ENCODE assay signal across 16 cellular contexts in the genomic region with DNA sequence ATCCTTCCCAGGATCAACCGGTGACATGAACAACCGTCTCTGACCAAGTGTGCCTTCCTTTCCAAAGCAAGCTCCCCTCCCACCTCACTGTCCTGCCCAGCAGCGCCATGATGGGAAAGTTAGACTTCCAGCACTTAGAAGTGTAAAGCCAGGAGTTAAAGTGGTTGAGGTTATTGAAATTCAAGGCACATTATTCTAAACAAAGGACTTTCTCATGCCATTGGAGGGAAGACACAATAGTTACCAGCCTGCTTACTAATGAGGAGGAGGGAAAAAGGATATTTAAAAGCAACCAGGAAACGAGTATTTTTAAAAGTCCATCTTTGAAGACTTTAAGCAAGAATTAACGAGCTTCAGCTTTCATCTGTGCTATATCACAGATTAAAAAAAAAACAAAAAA.
"Had no signal": no experiment of that assay in that cellular context is flagged by ENCODE, and none has a peak within 500 bp of the region (broad histone marks: within the 10 kb centered on the region; RNA-seq: fewer than 3 reads in every experiment).

No MANE protein-coding gene starts in this region.

- DNase-seq: activated B cell treated with CpG ODN at 0.5 μM for 24 hours; activated CD4-positive, alpha-beta T cell treated with anti-CD3 and anti-CD28 coated beads, Interleukin-2, amount 50 U/mL, for 1 hour; activated naive CD4-positive, alpha-beta T cell treated with anti-CD3 and anti-CD28 coated beads, Interleukin-2, amount 50 U/mL, for 16 hours; adrenal gland; brain microvascular endothelial cell; foreskin melanocyte; kidney; left ventricle myocardium superior; SK-N-SH; stimulated activated CD4-positive, alpha-beta T cell treated with anti-CD3 and anti-CD28 coated beads, Interleukin-2, amount 100 ng/mL, for 48 hours; stimulated activated naive CD4-positive, alpha-beta T cell treated with Interleukin-2 at 50 U/mL for 16 hours; T-helper 1 cell had no signal

- H3K36me3 ChIP-seq: adrenal gland, prostate gland, thoracic aorta had no signal

- H3K4me3 Mint-ChIP-seq: activated B cell treated with CpG ODN at 0.5 μM for 24 hours had no signal

- H3K9me3 ChIP-seq: adrenal gland, prostate gland, SK-N-SH, thoracic aorta had no signal

- H3K27ac Mint-ChIP-seq: activated B cell treated with CpG ODN at 0.5 μM for 24 hours; activated T-helper 2 cell treated with anti-CD3 and anti-CD28 coated beads, Interferon-gamma antibody, Interleukin-2, Interleukin-4, amounts not matched to agents 10 μg/mL and 5 μg/mL and 100 μg/mL, durations not matched to agents 14 hours and 24 hours and 36 hours had no signal

- H3K9me3 Mint-ChIP-seq: activated B cell treated with CpG ODN at 0.5 μM for 24 hours; activated T-helper 2 cell treated with anti-CD3 and anti-CD28 coated beads, Interferon-gamma antibody, Interleukin-2, Interleukin-4, amounts not matched to agents 10 μg/mL and 5 μg/mL and 100 μg/mL, durations not matched to agents 14 hours and 24 hours and 36 hours had no signal

- H3K4me1 ChIP-seq: adrenal gland, prostate gland had no signal

- H3K4me3 ChIP-seq: adrenal gland, prostate gland, thoracic aorta had no signal

- H3K27me3 ChIP-seq: adrenal gland, brain microvascular endothelial cell had no signal

- H3K27ac ChIP-seq: adrenal gland, brain microvascular endothelial cell, prostate gland had no signal

- FAIRE-seq: kidney had no signal

- H3K27me3 Mint-ChIP-seq: activated B cell treated with CpG ODN at 0.5 μM for 24 hours had no signal

- ATAC-seq: left ventricle myocardium superior, sciatic nerve had no signal
